11 cellular contexts compared by ENCODE assay signal in the genomic region with DNA sequence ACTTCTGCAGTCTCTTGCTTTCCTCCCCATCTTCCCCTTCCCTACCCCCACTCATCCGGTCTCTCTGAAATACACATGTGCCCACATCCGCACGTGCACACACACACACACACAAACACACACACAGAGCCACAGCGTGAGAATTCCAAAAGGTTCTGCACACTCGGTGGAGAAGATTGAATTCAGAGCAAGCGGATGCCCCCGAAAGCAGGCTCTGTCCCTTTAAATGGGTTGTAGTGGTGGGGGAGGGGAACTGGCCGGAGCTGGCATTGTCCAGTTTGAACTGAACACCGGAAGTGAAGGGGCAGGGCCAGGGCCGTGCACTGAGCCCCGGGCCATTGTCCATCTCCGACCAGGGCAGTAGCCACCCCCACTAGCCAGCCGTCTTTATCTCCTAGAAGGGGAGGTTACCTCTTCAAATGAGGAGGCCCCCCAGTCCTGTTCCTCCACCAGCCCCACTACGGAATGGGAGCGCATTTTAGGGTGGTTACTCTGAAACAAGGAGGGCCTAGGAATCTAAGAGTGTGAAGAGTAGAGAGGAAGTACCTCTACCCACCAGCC. TPM values are rescaled to one million over a fixed set of nuclear protein-coding genes. Genes with fewer than 3 reads are reported as not detected.
DNase-seq lines count a peak whose midpoint lies in the region; TF ChIP-seq lines count a peak whose summit lies in the region.
"Had no signal": no experiment of that assay in that cellular context is flagged by ENCODE, and none has a peak within 500 bp of the region (broad histone marks: within the 10 kb centered on the region; RNA-seq: fewer than 3 reads in every experiment).

No MANE protein-coding gene starts in this region.

- no peak overlapping the region for H3K4me3 ChIP-seq in Karpas-422 (ENCODE audit: low read length)

- H3K4me2 ChIP-seq in Karpas-422 (ENCODE audit: low read depth, low read length, poor library complexity, severe bottlenecking) = no peak overlapping the region

- H3K4me1 Mint-ChIP-seq in neural crest cell = peaks cover 61% of the 10 kb centered on the region
- H3K4me1 Mint-ChIP-seq in activated T-helper 1 cell treated with anti-CD3 and anti-CD28 coated beads, Interleukin-12 subunit alpha, Interleukin-12 subunit beta, Interleukin-2, Interleukin-4 antibody, amounts not matched to agents 30 ng/mL and 10 ng/mL and 1 ng/mL, durations not matched to agents 14 hours and 24 hours and 36 hours (ENCODE audit: low read depth) = peaks cover 14% of the 10 kb centered on the region

- H3K27me3 ChIP-seq in Karpas-422 (ENCODE audit: low read length) = no peaks in the 10 kb centered on the region

- no peaks in the 10 kb centered on the region for H3K9me2 ChIP-seq in Karpas-422 (replicated peaks; ENCODE audit: insufficient read depth, low read length)

- H3K9me3 ChIP-seq in Karpas-422 (ENCODE audit: low read length) = no peaks in the 10 kb centered on the region

- H3K79me2 ChIP-seq in Karpas-422 (ENCODE audit: low read length) = no peaks in the 10 kb centered on the region

- H3K9me3 Mint-ChIP-seq in neural crest cell = no peaks in the 10 kb centered on the region
- no peaks in the 10 kb centered on the region for H3K9me3 Mint-ChIP-seq in activated T-helper 1 cell treated with anti-CD3 and anti-CD28 coated beads, Interleukin-12 subunit alpha, Interleukin-12 subunit beta, Interleukin-2, Interleukin-4 antibody, amounts not matched to agents 30 ng/mL and 10 ng/mL and 1 ng/mL, durations not matched to agents 14 hours and 24 hours and 36 hours
- H3K9me3 Mint-ChIP-seq: activated CD4-positive, alpha-beta memory T cell treated with anti-CD3 and anti-CD28 coated beads for 36 hours had no signal

- intact Hi-C loops in activated T-helper 1 cell treated with anti-CD3 and anti-CD28 coated beads, Interleukin-12 subunit alpha, Interleukin-12 subunit beta, Interleukin-2, Interleukin-4 antibody, amounts not matched to agents 30 ng/mL and 10 ng/mL and 1 ng/mL, durations not matched to agents 14 hours and 24 hours and 36 hours (cut with micrococcal nuclease) = no loop called here

- no peak for TF ChIP-seq CTCF in neural crest cell (conservative IDR thresholded peaks at IDR 0.05)

- H3K27ac ChIP-seq in Karpas-422 (ENCODE audit: low read length) = no peak overlapping the region

- H3K4me1 ChIP-seq in Karpas-422 (ENCODE audit: low read length) = no peaks in the 10 kb centered on the region

- H3K36me3 ChIP-seq in Karpas-422 (ENCODE audit: insufficient read depth, low read length) = no peaks in the 10 kb centered on the region

- peaks cover 14% of the 10 kb centered on the region for H3K36me3 Mint-ChIP-seq in neural crest cell (ENCODE audit: low read depth)
- H3K36me3 Mint-ChIP-seq in activated T-helper 1 cell treated with anti-CD3 and anti-CD28 coated beads, Interleukin-12 subunit alpha, Interleukin-12 subunit beta, Interleukin-2, Interleukin-4 antibody, amounts not matched to agents 30 ng/mL and 10 ng/mL and 1 ng/mL, durations not matched to agents 14 hours and 24 hours and 36 hours (ENCODE audit: low read depth) = no peaks in the 10 kb centered on the region
- H3K36me3 Mint-ChIP-seq: activated CD4-positive, alpha-beta memory T cell treated with anti-CD3 and anti-CD28 coated beads for 36 hours had no signal

- DNase-seq in NCI-H748 (lab: John Stamatoyannopoulos, UW; ENCODE audit: unreplicated experiment) (peak; percentile 48), NCI-H748 treated with DMSO at 0.1 percent for 48 hours (lab: John Stamatoyannopoulos, UW) (no peak), MV-4-11 (lab: John Stamatoyannopoulos, UW) (peak; percentile 18), ecto neural progenitor cell (ENCODE audit: low spot score) (peak; percentile 95), neural crest cell (ENCODE audit: low read depth, low spot score) (peak; percentile 89), dedifferentiated amniotic fluid mesenchymal stem cell (ENCODE audit: extremely low spot score) (no peak), Karpas-422 (no peak)
- no peak for DNase-seq in activated T-helper 1 cell treated with anti-CD3 and anti-CD28 coated beads, Interleukin-12 subunit alpha, Interleukin-12 subunit beta, Interleukin-2, Interleukin-4 antibody, amounts not matched to agents 30 ng/mL and 10 ng/mL and 1 ng/mL, durations not matched to agents 14 hours and 24 hours and 36 hours (ENCODE audit: low spot score)
- DNase-seq: NCI-H510A had no signal

- H2AFZ ChIP-seq in Karpas-422 (ENCODE audit: low read length) = no peak overlapping the region

- H3K4me3 Mint-ChIP-seq in neural crest cell = peak overlapping the region; percentile 98
- no peak overlapping the region for H3K4me3 Mint-ChIP-seq in activated T-helper 1 cell treated with anti-CD3 and anti-CD28 coated beads, Interleukin-12 subunit alpha, Interleukin-12 subunit beta, Interleukin-2, Interleukin-4 antibody, amounts not matched to agents 30 ng/mL and 10 ng/mL and 1 ng/mL, durations not matched to agents 14 hours and 24 hours and 36 hours
- H3K4me3 Mint-ChIP-seq: activated CD4-positive, alpha-beta memory T cell treated with anti-CD3 and anti-CD28 coated beads for 36 hours had no signal

- H3K27ac Mint-ChIP-seq in neural crest cell (ENCODE audit: unreplicated experiment) = peak overlapping the region; percentile 98
- no peak overlapping the region for H3K27ac Mint-ChIP-seq in activated T-helper 1 cell treated with anti-CD3 and anti-CD28 coated beads, Interleukin-12 subunit alpha, Interleukin-12 subunit beta, Interleukin-2, Interleukin-4 antibody, amounts not matched to agents 30 ng/mL and 10 ng/mL and 1 ng/mL, durations not matched to agents 14 hours and 24 hours and 36 hours

- no peak overlapping the region for H3K9ac ChIP-seq in Karpas-422 (ENCODE audit: low read length)

- H3K27me3 Mint-ChIP-seq in neural crest cell (ENCODE audit: low read depth) = peaks cover 17% of the 10 kb centered on the region
- peaks cover 52% of the 10 kb centered on the region for H3K27me3 Mint-ChIP-seq in activated T-helper 1 cell treated with anti-CD3 and anti-CD28 coated beads, Interleukin-12 subunit alpha, Interleukin-12 subunit beta, Interleukin-2, Interleukin-4 antibody, amounts not matched to agents 30 ng/mL and 10 ng/mL and 1 ng/mL, durations not matched to agents 14 hours and 24 hours and 36 hours (ENCODE audit: insufficient read depth)

- no peaks in the 10 kb centered on the region for H4K20me1 ChIP-seq in Karpas-422 (ENCODE audit: insufficient read depth, low read depth, low read length)

RNA-seq across cellular contexts. Expression of gene LIN28A, which starts 1.3 kb away (rescaled TPM):
- 445 and 455 TPM in 2 replicates for total RNA-seq in neural crest cell
- not detected in 2 replicates for total RNA-seq in activated T-helper 1 cell treated with anti-CD3 and anti-CD28 coated beads, Interleukin-12 subunit alpha, Interleukin-12 subunit beta, Interleukin-2, Interleukin-4 antibody, amounts not matched to agents 30 ng/mL and 10 ng/mL and 1 ng/mL, durations not matched to agents 14 hours and 24 hours and 36 hours
- total RNA-seq in Karpas-422 (2014; rRNA removed; shearing (Covaris generic); ENCODE audit: low replicate concordance) = 0.04 TPM in 1 of 2 replicates, not detected in the other
- total RNA-seq: activated CD4-positive, alpha-beta memory T cell treated with anti-CD3 and anti-CD28 coated beads for 36 hours; Daoy had no signal

RNA-seq across cellular contexts. Expression of gene DHDDS, which starts 22.9 kb away (rescaled TPM):
- total RNA-seq in neural crest cell = 34.9 and 40.1 TPM in 2 replicates
- total RNA-seq in activated T-helper 1 cell treated with anti-CD3 and anti-CD28 coated beads, Interleukin-12 subunit alpha, Interleukin-12 subunit beta, Interleukin-2, Interleukin-4 antibody, amounts not matched to agents 30 ng/mL and 10 ng/mL and 1 ng/mL, durations not matched to agents 14 hours and 24 hours and 36 hours = 58.4 and 60.9 TPM in 2 replicates
- total RNA-seq in Karpas-422 (2014; rRNA removed; shearing (Covaris generic); ENCODE audit: low replicate concordance) = 17.0 and 31.1 TPM in 2 replicates

RNA-seq across cellular contexts. Expression of gene ZNF683, which starts 36.7 kb away (rescaled TPM):
- not detected in 2 replicates for total RNA-seq in neural crest cell
- total RNA-seq in activated T-helper 1 cell treated with anti-CD3 and anti-CD28 coated beads, Interleukin-12 subunit alpha, Interleukin-12 subunit beta, Interleukin-2, Interleukin-4 antibody, amounts not matched to agents 30 ng/mL and 10 ng/mL and 1 ng/mL, durations not matched to agents 14 hours and 24 hours and 36 hours = not detected in 2 replicates
- total RNA-seq in Karpas-422 (2014; rRNA removed; shearing (Covaris generic); ENCODE audit: low replicate concordance) = not detected in 2 replicates
- total RNA-seq: activated CD4-positive, alpha-beta memory T cell treated with anti-CD3 and anti-CD28 coated beads for 36 hours; Daoy had no signal

RNA-seq across cellular contexts. Expression of gene CRYBG2, which starts 55.3 kb away (rescaled TPM):
- total RNA-seq in neural crest cell = 3.8 and 6.3 TPM in 2 replicates
- 0.83 and 1.9 TPM in 2 replicates for total RNA-seq in activated T-helper 1 cell treated with anti-CD3 and anti-CD28 coated beads, Interleukin-12 subunit alpha, Interleukin-12 subunit beta, Interleukin-2, Interleukin-4 antibody, amounts not matched to agents 30 ng/mL and 10 ng/mL and 1 ng/mL, durations not matched to agents 14 hours and 24 hours and 36 hours
- 1.3 TPM in 1 of 2 replicates, not detected in the other for total RNA-seq in Karpas-422 (2014; rRNA removed; shearing (Covaris generic); ENCODE audit: low replicate concordance)

Comparison
In these comparisons a context has a peak if more than half of its experiments do, and no peak if none do; other contexts are left out.
1. DNase-seq: peak in NCI-H748 (single experiment), MV-4-11 (single experiment), ecto neural progenitor cell (single experiment) and neural crest cell (single experiment); none in NCI-H748 treated with DMSO at 0.1 percent for 48 hours (single experiment), activated T-helper 1 cell treated with anti-CD3 and anti-CD28 coated beads, Interleukin-12 subunit alpha, Interleukin-12 subunit beta, Interleukin-2, Interleukin-4 antibody, amounts not matched to agents 30 ng/mL and 10 ng/mL and 1 ng/mL, durations not matched to agents 14 hours and 24 hours and 36 hours (single experiment), dedifferentiated amniotic fluid mesenchymal stem cell (single experiment) and Karpas-422 (single experiment).
2. RNA of gene LIN28A, which starts 1.3 kb away (total RNA-seq): 445 to 455 TPM in neural crest cell; 0.04 TPM in Karpas-422 and not detected in activated T-helper 1 cell treated with anti-CD3 and anti-CD28 coated beads, Interleukin-12 subunit alpha, Interleukin-12 subunit beta, Interleukin-2, Interleukin-4 antibody, amounts not matched to agents 30 ng/mL and 10 ng/mL and 1 ng/mL, durations not matched to agents 14 hours and 24 hours and 36 hours; every median in the first group is over 100 times any median in the second.